ENCODE assay signal across 1 cellular context in genomic region chr15:74787251-74788041, GRCh38.
TF ChIP-seq lines count a peak whose summit lies in the region.

No MANE protein-coding gene starts in this region.

TF ChIP-seq in HEK293, 187 proteins besides CTCF, POLR2A, EP300 and RAD21 (continued from another document and continues in another):
- TF ChIP-seq ZNF146 (tag by site-specific recombination; IDR thresholded peaks at IDR 0.05), result no peak
- peak; percentile 65 for TF ChIP-seq ZBTB20 (tag by site-specific recombination; IDR thresholded peaks at IDR 0.05)
- TF ChIP-seq ZNF37A (tag by site-specific recombination; IDR thresholded peaks at IDR 0.05), result no peak
- no peak for TF ChIP-seq GFI1B (tag by site-specific recombination; IDR thresholded peaks at IDR 0.05)
- 0 out of 2 replicates have a peak, but pooled peaks have one; percentile 10 for TF ChIP-seq ZNF623 (tag by site-specific recombination; IDR thresholded peaks at IDR 0.05)
- no peak for TF ChIP-seq ZSCAN23 (tag by site-specific recombination; IDR thresholded peaks at IDR 0.05)
- 0 out of 2 replicates have a peak, but pooled peaks have one; percentile 50 for TF ChIP-seq ZBTB10 (tag by site-specific recombination; IDR thresholded peaks at IDR 0.05)
- no peak for TF ChIP-seq ZNF416 (tag by site-specific recombination; IDR thresholded peaks at IDR 0.05)
- TF ChIP-seq ZNF175 (tag by site-specific recombination; IDR thresholded peaks at IDR 0.05), result no peak
- no peak for TF ChIP-seq ZNF704 (tag by site-specific recombination; IDR thresholded peaks at IDR 0.05)
- no peak for TF ChIP-seq GLIS2 (tag by site-specific recombination; IDR thresholded peaks at IDR 0.05)
- TF ChIP-seq ZNF114 (tag by site-specific recombination; IDR thresholded peaks at IDR 0.05), result no peak
- TF ChIP-seq, protein P1, sequence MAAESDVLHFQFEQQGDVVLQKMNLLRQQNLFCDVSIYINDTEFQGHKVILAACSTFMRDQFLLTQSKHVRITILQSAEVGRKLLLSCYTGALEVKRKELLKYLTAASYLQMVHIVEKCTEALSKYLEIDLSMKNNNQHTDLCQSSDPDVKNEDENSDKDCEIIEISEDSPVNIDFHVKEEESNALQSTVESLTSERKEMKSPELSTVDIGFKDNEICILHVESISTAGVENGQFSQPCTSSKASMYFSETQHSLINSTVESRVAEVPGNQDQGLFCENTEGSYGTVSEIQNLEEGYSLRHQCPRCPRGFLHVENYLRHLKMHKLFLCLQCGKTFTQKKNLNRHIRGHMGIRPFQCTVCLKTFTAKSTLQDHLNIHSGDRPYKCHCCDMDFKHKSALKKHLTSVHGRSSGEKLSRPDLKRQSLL (tag by site-specific recombination; IDR thresholded peaks at IDR 0.05), result no peak
- TF ChIP-seq ZFP37 (tag by site-specific recombination; IDR thresholded peaks at IDR 0.05), result no peak
- TF ChIP-seq ZNF426 (tag by site-specific recombination; IDR thresholded peaks at IDR 0.05), result no peak
- TF ChIP-seq IKZF3 (tag by site-specific recombination; IDR thresholded peaks at IDR 0.05), result no peak; the same call in 1 of the 2 replicates
- no peak for TF ChIP-seq ZNF174 (tag by site-specific recombination; IDR thresholded peaks at IDR 0.05)
- TF ChIP-seq ZNF549 (tag by site-specific recombination; IDR thresholded peaks at IDR 0.05), result no peak
- no peak for TF ChIP-seq ZNF776 (tag by site-specific recombination; IDR thresholded peaks at IDR 0.05; ENCODE audit: borderline replicate concordance)
- no peak for TF ChIP-seq HOXA7 (CRISPR knock-in tag; IDR thresholded peaks at IDR 0.05; ENCODE audit: borderline replicate concordance)
- TF ChIP-seq HOXC10 (CRISPR knock-in tag; IDR thresholded peaks at IDR 0.05), result no peak
- no peak for TF ChIP-seq ZNF19 (tag by site-specific recombination; IDR thresholded peaks at IDR 0.05; ENCODE audit: low read depth)
- no peak for TF ChIP-seq INSM2 (tag by site-specific recombination; IDR thresholded peaks at IDR 0.05)
- no peak for TF ChIP-seq RBAK (tag by site-specific recombination; IDR thresholded peaks at IDR 0.05)
- peak; percentile 48 for TF ChIP-seq ZNF629 (tag by site-specific recombination; IDR thresholded peaks at IDR 0.05)
- TF ChIP-seq SALL2 (tag by site-specific recombination; IDR thresholded peaks at IDR 0.05; ENCODE audit: borderline replicate concordance), result no peak
- TF ChIP-seq ZNF791 (tag by site-specific recombination; IDR thresholded peaks at IDR 0.05), result no peak
- TF ChIP-seq ZNF138 (tag by site-specific recombination; IDR thresholded peaks at IDR 0.05; ENCODE audit: borderline replicate concordance), result no peak
- peak; percentile 30 for TF ChIP-seq ZBTB26 (tag by site-specific recombination; optimal IDR thresholded peaks at IDR 0.05)
- no peak for TF ChIP-seq KLF7 (tag by site-specific recombination; IDR thresholded peaks at IDR 0.05; ENCODE audit: borderline replicate concordance)
- no peak for TF ChIP-seq ZNF398 (tag by site-specific recombination; IDR thresholded peaks at IDR 0.05)
- TF ChIP-seq MYNN (tag by site-specific recombination; IDR thresholded peaks at IDR 0.05; ENCODE audit: borderline replicate concordance), result no peak
- peak; percentile 99 for TF ChIP-seq ZNF600 (tag by site-specific recombination; IDR thresholded peaks at IDR 0.05)
- TF ChIP-seq ZBTB21 (tag by site-specific recombination; IDR thresholded peaks at IDR 0.05), result no peak
- TF ChIP-seq ZNF792 (tag by site-specific recombination; IDR thresholded peaks at IDR 0.05), result no peak
- peak; percentile 63 for TF ChIP-seq ZNF692 (tag by site-specific recombination; IDR thresholded peaks at IDR 0.05)
- TF ChIP-seq TCF7L2 (IDR thresholded peaks at IDR 0.05; ENCODE audit: borderline replicate concordance, low read depth, low read length), result no peak
- no peak for TF ChIP-seq ZNF157 (tag by site-specific recombination; IDR thresholded peaks at IDR 0.05)
- TF ChIP-seq ZNF214 (tag by site-specific recombination; IDR thresholded peaks at IDR 0.05; ENCODE audit: borderline replicate concordance), result no peak
- TF ChIP-seq ZFP41 (tag by site-specific recombination; IDR thresholded peaks at IDR 0.05; ENCODE audit: borderline replicate concordance), result no peak
- TF ChIP-seq ZNF610 (tag by site-specific recombination; IDR thresholded peaks at IDR 0.05; ENCODE audit: borderline replicate concordance), result no peak
- no peak; the same call in 1 of the 2 replicates for TF ChIP-seq ZIC2 (tag by site-specific recombination; IDR thresholded peaks at IDR 0.05)
- TF ChIP-seq ZNF24 (tag by site-specific recombination; IDR thresholded peaks at IDR 0.05), result peak; percentile 22; the same call in 1 of the 2 replicates
- no peak for TF ChIP-seq ZNF558 (tag by site-specific recombination; IDR thresholded peaks at IDR 0.05)
- no peak for TF ChIP-seq ZNF18 (tag by site-specific recombination; IDR thresholded peaks at IDR 0.05)
- no peak for TF ChIP-seq ZNF169 (tag by site-specific recombination; IDR thresholded peaks at IDR 0.05)
- no peak for TF ChIP-seq ATF2 (tag by site-specific recombination; IDR thresholded peaks at IDR 0.05; ENCODE audit: low read depth)
- no peak for TF ChIP-seq ZNF26 (tag by site-specific recombination; IDR thresholded peaks at IDR 0.05)
- TF ChIP-seq ZNF324 (tag by site-specific recombination; IDR thresholded peaks at IDR 0.05), result no peak
- peak; percentile 98 for TF ChIP-seq ZNF366 (tag by site-specific recombination; conservative IDR thresholded peaks at IDR 0.05)
- no peak for TF ChIP-seq ZNF221 (tag by site-specific recombination; IDR thresholded peaks at IDR 0.05; ENCODE audit: borderline replicate concordance)
- TF ChIP-seq SP2 (tag by site-specific recombination; IDR thresholded peaks at IDR 0.05), result peak; percentile 43
- TF ChIP-seq YY1 (tag by site-specific recombination; IDR thresholded peaks at IDR 0.05), result no peak
